Comparison of ENCODE assay signal across 11 cellular contexts in the genomic region with DNA sequence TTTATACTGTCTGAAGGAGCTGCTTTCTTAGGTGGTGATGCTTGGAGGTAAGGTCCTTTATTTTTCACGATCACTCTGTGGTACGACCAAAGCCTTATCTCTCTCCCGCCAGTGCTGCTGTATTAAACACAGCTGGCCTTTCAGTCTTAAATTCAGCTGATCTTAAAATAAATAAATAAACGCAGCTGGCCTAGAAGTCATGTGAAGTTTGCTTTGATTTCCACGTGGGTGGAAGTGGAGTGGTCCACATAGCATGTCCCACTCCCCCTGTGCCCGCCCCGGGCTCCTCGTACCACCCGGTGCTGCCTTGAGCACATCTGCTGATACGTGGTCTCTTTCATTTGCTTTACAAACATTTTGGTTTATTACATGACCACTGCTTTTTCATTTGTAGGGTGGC.
DNase-seq lines count a peak whose midpoint lies in the region; TF ChIP-seq lines count a peak whose summit lies in the region.
"Had no signal": no experiment of that assay in that cellular context is flagged by ENCODE, and none has a peak within 500 bp of the region (broad histone marks: within the 10 kb centered on the region; RNA-seq: fewer than 3 reads in every experiment).

No MANE protein-coding gene starts in this region.

- no peaks in the 10 kb centered on the region for H3K4me1 ChIP-seq in colonic mucosa
- peaks cover 0 to 2% of the 10 kb centered on the region in 2 donors for H3K4me1 ChIP-seq in mucosa of rectum (ENCODE audit: control insufficient read depth in 2 of 2, insufficient read depth in 2 of 2, low read length in 2 of 2)
- H3K4me1 ChIP-seq in urinary bladder (ENCODE audit: insufficient read depth) = peaks cover 4% of the 10 kb centered on the region

- peak; percentile 29 for DNase-seq in NCI-H345 (lab: John Stamatoyannopoulos, UW)
- DNase-seq in NCI-H345 treated with DMSO at 0.1 percent for 48 hours (lab: John Stamatoyannopoulos, UW; ENCODE audit: unreplicated experiment) = no peak
- DNase-seq in colonic mucosa = no peak
- DNase-seq in NAMALWA (ENCODE audit: low spot score) = no peak
- no peak for DNase-seq in ACHN
- no peak for DNase-seq in D341Med (ENCODE audit: low spot score)
- DNase-seq: stimulated activated naive B cell treated with anti-CD40 and anti-IgM and Interleukin-4, amounts not matched to agents 10 μg/mL and 1 μg/mL and 100 μg/mL, for 72 hours had no signal

- WGBS in urinary bladder = 22% methylated on average over 10 of the region's 10 CpGs

- intact Hi-C loops in colonic mucosa (cut with DNase I) = no loop called here

- no peaks in the 10 kb centered on the region for H3K9me3 ChIP-seq in colonic mucosa
- H3K9me3 ChIP-seq in mucosa of rectum (ENCODE audit: control insufficient read depth in 2 of 2, low read length in 2 of 2) = no peaks in the 10 kb centered on the region
- H3K9me3 ChIP-seq: BLaER1 had no signal

- peak overlapping the region; percentile 5 to 7 for H3K9ac ChIP-seq in colonic mucosa (ENCODE audit: low read depth in 2 of 2, low read length in 2 of 2)
- H3K9ac ChIP-seq in mucosa of rectum (ENCODE audit: low read depth in 1 of 2, low read length in 2 of 2) = peak overlapping the region in 1 of 2 donors; percentile 41
- H3K9ac ChIP-seq: BLaER1 had no signal

- H3K27me3 ChIP-seq in colonic mucosa = no peaks in the 10 kb centered on the region
- no peaks in the 10 kb centered on the region for H3K27me3 ChIP-seq in mucosa of rectum (ENCODE audit: control insufficient read depth in 2 of 2, insufficient read depth in 2 of 2, low read length in 2 of 2)
- H3K27me3 ChIP-seq: BLaER1 had no signal

- TF ChIP-seq CTCF in colonic mucosa (IDR thresholded peaks at IDR 0.05) = no peak

- H3K36me3 ChIP-seq in colonic mucosa = no peaks in the 10 kb centered on the region
- H3K36me3 ChIP-seq in mucosa of rectum (ENCODE audit: control insufficient read depth in 2 of 2, insufficient read depth in 2 of 2, low read length in 2 of 2) = peaks cover 3 to 5% of the 10 kb centered on the region in 2 donors
- H3K36me3 ChIP-seq in urinary bladder (ENCODE audit: insufficient read depth) = no peaks in the 10 kb centered on the region

- in situ Hi-C loops in ACHN (cut with HindIII; ENCODE audit: low pct_ligation_motif_present, low pct_unique_long_range_greater_than_20kb, low sequenced_read_pairs) = no loop called here

- H3K4me3 ChIP-seq in colonic mucosa (no peak overlapping the region), mucosa of rectum (ENCODE audit: low read length in 2 of 2) (peak overlapping the region in 1 of 2 donors; percentile 34), urinary bladder (ENCODE audit: low read depth, low read length) (peak overlapping the region; percentile 14)
- H3K4me3 ChIP-seq: BLaER1, GM12878 had no signal

- H3K27ac ChIP-seq in colonic mucosa (peak overlapping the region; percentile 43), mucosa of rectum (ENCODE audit: low read depth in 2 of 2, low read length in 2 of 2) (peak overlapping the region; percentile 61 to 68), urinary bladder (ENCODE audit: low read depth) (no peak overlapping the region)
- H3K27ac ChIP-seq: BLaER1 had no signal
